ENCODE assay signal across 13 cellular contexts in the genomic region with DNA sequence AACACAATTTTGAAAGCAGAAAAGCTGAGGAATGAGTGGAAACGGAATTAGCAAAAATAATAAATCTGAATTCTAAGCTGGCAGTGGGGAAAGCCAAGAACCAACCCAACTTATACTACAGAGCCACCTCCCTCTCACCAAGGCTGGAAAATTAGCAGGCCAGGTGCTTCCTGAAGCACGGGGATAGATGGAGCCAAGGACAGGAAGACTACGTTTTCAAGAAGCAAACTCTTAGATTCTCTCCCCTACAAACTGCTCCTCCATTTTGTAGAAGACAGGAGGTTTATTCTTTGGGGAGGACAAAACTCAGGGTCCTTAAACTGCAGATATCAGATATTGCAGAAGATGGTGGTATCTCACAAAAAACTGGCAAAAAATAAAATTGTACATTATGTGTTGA. TPM values are rescaled to one million over a fixed set of nuclear protein-coding genes. Genes with fewer than 3 reads are reported as not detected.
"Had no signal": no experiment of that assay in that cellular context is flagged by ENCODE, and none has a peak within 500 bp of the region (broad histone marks: within the 10 kb centered on the region; RNA-seq: fewer than 3 reads in every experiment).

No MANE protein-coding gene starts in this region.

- ATAC-seq: HCT116, HepG2, K562 had no signal

- H3K4me3 ChIP-seq: GM23248, HAP-1, K562 had no signal

- H3K27ac ChIP-seq: GM23248, HL-60 had no signal

- H3K9ac ChIP-seq: GM23248 had no signal

- H3K9me3 Mint-ChIP-seq: HFFc6, IgD-negative memory B cell had no signal

- H3K4me1 ChIP-seq: HAP-1 had no signal

- H3K9me3 ChIP-seq: HAP-1 had no signal

- H2AFZ ChIP-seq: GM23248 had no signal

- FAIRE-seq: HepG2, K562 had no signal

- H3K4me3 Mint-ChIP-seq: HFFc6, IgD-negative memory B cell had no signal

- DNase-seq: GM23248, GOT3, H7, HFFc6, KG1 had no signal

- H3K36me3 ChIP-seq: HAP-1 had no signal

- H3K27ac Mint-ChIP-seq: HFFc6 had no signal

RNA-seq across cellular contexts. Expression of a gene that starts 8.8 kb away (rescaled TPM):
- total RNA-seq: GM23248, H4, H7, HFFc6, HT1080, K562 had no signal
- polyA plus RNA-seq: GM23248, HepG2, IgD-negative memory B cell, K562 had no signal

RNA-seq across cellular contexts. Expression of a gene that starts 25.6 kb away (rescaled TPM):
- total RNA-seq: GM23248, H4, H7, HFFc6, HT1080 had no signal
- polyA plus RNA-seq: GM23248, IgD-negative memory B cell had no signal
